Comparison of ENCODE assay signal across 26 cellular contexts in the genomic region with DNA sequence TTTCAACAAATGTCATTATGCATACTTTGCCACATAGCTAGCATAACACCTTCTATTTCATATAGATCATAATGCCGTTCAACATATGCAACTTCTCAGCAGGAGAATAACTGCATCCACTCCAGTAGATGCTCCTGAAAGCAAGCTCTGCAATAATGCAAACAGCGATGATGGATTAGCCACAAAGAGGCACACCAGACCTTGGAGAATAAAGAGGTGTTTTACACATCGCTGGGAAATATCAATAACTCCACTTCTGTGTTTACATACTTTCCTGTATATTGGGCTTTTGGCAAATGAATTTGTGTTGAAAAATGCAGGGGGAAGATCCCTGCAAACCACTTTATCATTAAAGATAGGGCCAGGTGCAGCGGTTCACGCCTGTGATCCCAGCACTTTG.
"Had no signal": no experiment of that assay in that cellular context is flagged by ENCODE, and none has a peak within 500 bp of the region (broad histone marks: within the 10 kb centered on the region; RNA-seq: fewer than 3 reads in every experiment).

No MANE protein-coding gene starts in this region.

- H3K4me3 Mint-ChIP-seq: activated CD4-positive, alpha-beta memory T cell treated with anti-CD3 and anti-CD28 coated beads for 36 hours; activated CD4-positive, alpha-beta T cell treated with anti-CD3 and anti-CD28 coated beads, Interleukin-2, amount 10 ng/mL, durations not matched to agents 24 days and 14 days; activated naive CD8-positive, alpha-beta T cell treated with anti-CD3 and anti-CD28 coated beads, Interleukin-2, amount 50 U/mL, for 24 hours; WTC11 had no signal

- H3K27ac Mint-ChIP-seq: activated CD4-positive, alpha-beta memory T cell treated with anti-CD3 and anti-CD28 coated beads for 36 hours; activated naive CD4-positive, alpha-beta T cell treated with anti-CD3 and anti-CD28 coated beads, Interleukin-2, amount 50 U/mL, for 72 hours; activated naive CD8-positive, alpha-beta T cell treated with anti-CD3 and anti-CD28 coated beads, Interleukin-2, amount 50 U/mL, for 24 hours; WTC11 had no signal

- H3K4me3 ChIP-seq: ascending aorta, cardiac muscle cell, MG63, SJSA1 had no signal

- DNase-seq: activated CD4-positive, alpha-beta memory T cell treated with anti-CD3 and anti-CD28 coated beads for 36 hours; activated CD4-positive, alpha-beta T cell treated with anti-CD3 and anti-CD28 coated beads, Interleukin-2, amount 10 ng/mL, durations not matched to agents 24 days and 14 days; activated CD4-positive, CD25-positive, alpha-beta regulatory T cell treated with anti-CD3 and anti-CD28 coated beads, Interleukin-2, amount 50 U/mL, for 72 hours; activated CD8-positive, alpha-beta memory T cell treated with anti-CD3 and anti-CD28 coated beads for 24 hours; activated effector memory CD4-positive, alpha-beta T cell treated with Interleukin-2 at 50 U/mL for 16 hours; activated naive CD4-positive, alpha-beta T cell treated with Interleukin-2 at 50 U/mL for 16 hours; activated naive CD8-positive, alpha-beta T cell treated with anti-CD3 and anti-CD28 coated beads, Interleukin-2, amount 50 U/mL, for 24 hours; amniotic stem cell; IMR-90; KBM-7; MG63; MV-4-11; NCI-H1092 treated with DMSO at 0.1 percent for 48 hours; NCI-H1417 treated with DMSO at 0.1 percent for 48 hours; NCI-H1694; NCI-H2029 treated with DMSO at 0.1 percent for 48 hours; SHP77; SW 1271; T-helper 9 cell had no signal

- H3K4me1 ChIP-seq: ascending aorta had no signal

- H3K27me3 ChIP-seq: ascending aorta, cardiac muscle cell, SJSA1 had no signal

- H3K9me3 Mint-ChIP-seq: activated CD4-positive, alpha-beta memory T cell treated with anti-CD3 and anti-CD28 coated beads for 36 hours; activated CD4-positive, alpha-beta T cell treated with anti-CD3 and anti-CD28 coated beads, Interleukin-2, amount 10 ng/mL, durations not matched to agents 24 days and 14 days; activated naive CD4-positive, alpha-beta T cell treated with anti-CD3 and anti-CD28 coated beads, Interleukin-2, amount 50 U/mL, for 72 hours; activated naive CD8-positive, alpha-beta T cell treated with anti-CD3 and anti-CD28 coated beads, Interleukin-2, amount 50 U/mL, for 24 hours; WTC11 had no signal

- H3K36me3 Mint-ChIP-seq: activated CD4-positive, alpha-beta memory T cell treated with anti-CD3 and anti-CD28 coated beads for 36 hours; activated naive CD4-positive, alpha-beta T cell treated with anti-CD3 and anti-CD28 coated beads, Interleukin-2, amount 50 U/mL, for 72 hours; brain; WTC11 had no signal

- ATAC-seq: activated naive CD4-positive, alpha-beta T cell treated with anti-CD3 and anti-CD28 coated beads, Interleukin-2, amount 50 U/mL, for 72 hours; activated naive CD8-positive, alpha-beta T cell treated with anti-CD3 and anti-CD28 coated beads, Interleukin-2, amount 50 U/mL, for 24 hours; SK-N-SH treated with all-trans-retinoic acid at 6 μM for 48 hours; WTC11 had no signal

- H3K9me3 ChIP-seq: ascending aorta, MG63, SJSA1 had no signal

- H3K36me3 ChIP-seq: ascending aorta, cardiac muscle cell, MG63, SJSA1 had no signal
